13 cellular contexts compared by ENCODE assay signal in genomic region chrX:78329486-78329885, GRCh38. TPM values are rescaled to one million over a fixed set of nuclear protein-coding genes. Genes with fewer than 3 reads are reported as not detected.
DNase-seq lines count a peak whose midpoint lies in the region; ATAC-seq, FAIRE-seq and TF ChIP-seq lines count a peak whose summit lies in the region.
"Had no signal": no experiment of that assay in that cellular context is flagged by ENCODE, and none has a peak within 500 bp of the region (broad histone marks: within the 10 kb centered on the region; RNA-seq: fewer than 3 reads in every experiment).

No MANE protein-coding gene starts in this region.

- H2AFZ ChIP-seq in astrocyte (ENCODE audit: low read depth, low read length), result no peak overlapping the region

- no peaks in the 10 kb centered on the region for H3K4me1 ChIP-seq in astrocyte (ENCODE audit: insufficient read depth, low read length)
- H3K4me1 ChIP-seq: psoas muscle had no signal

- DNase-seq in T-helper 1 cell, result no peak
- peak; percentile 21 for DNase-seq in T-helper 22 cell (ENCODE audit: low read depth)
- DNase-seq in astrocyte (ENCODE audit: low read depth), result no peak
- peak; percentile 52 for DNase-seq in stimulated activated naive B cell treated with anti-CD40 and anti-IgM and Interleukin-4, amounts not matched to agents 10 μg/mL and 1 μg/mL and 100 μg/mL, for 72 hours
- DNase-seq in NCI-H2107 (lab: John Stamatoyannopoulos, UW), result no peak
- no peak for DNase-seq in activated gamma-delta T cell (lab: John Stamatoyannopoulos, UW)
- no peak for DNase-seq in T1000 (lab: John Stamatoyannopoulos, UW)
- DNase-seq: DMS153, NCI-H2081 treated with DMSO at 0.1 percent for 48 hours, psoas muscle had no signal

- no peaks in the 10 kb centered on the region for H3K9me3 ChIP-seq in astrocyte (ENCODE audit: insufficient read depth, low read depth, low read length)
- H3K9me3 ChIP-seq: psoas muscle, thoracic aorta had no signal

- H3K27ac ChIP-seq in astrocyte (ENCODE audit: low read depth, low read length), result no peak overlapping the region
- H3K27ac ChIP-seq: 22Rv1, psoas muscle, thoracic aorta had no signal

- no peak overlapping the region for H3K4me2 ChIP-seq in astrocyte (ENCODE audit: low read length)

- H3K36me3 Mint-ChIP-seq in T-helper 1 cell treated with Interleukin-12 subunit alpha and Interleukin-12 subunit beta and Interleukin-4 antibody, amounts not matched to agents 30 μg/mL and 1 μg/mL, for 36 hours (ENCODE audit: low read depth), result peaks cover 5% of the 10 kb centered on the region
- no peaks in the 10 kb centered on the region for H3K36me3 Mint-ChIP-seq in astrocyte (ENCODE audit: low read depth, unreplicated experiment)
- H3K36me3 Mint-ChIP-seq in stimulated activated naive B cell treated with anti-CD40 and anti-IgM and Interleukin-4, amounts not matched to agents 10 μg/mL and 1 μg/mL and 100 μg/mL, for 72 hours, result peaks cover 0 to 2% of the 10 kb centered on the region in 2 donors

- H3K79me2 ChIP-seq in astrocyte (ENCODE audit: insufficient read depth, low read length), result no peaks in the 10 kb centered on the region

- no peak overlapping the region for H3K9ac ChIP-seq in astrocyte (ENCODE audit: low read length)

- H3K9me3 Mint-ChIP-seq in T-helper 1 cell treated with Interleukin-12 subunit alpha and Interleukin-12 subunit beta and Interleukin-4 antibody, amounts not matched to agents 30 μg/mL and 1 μg/mL, for 36 hours, result no peaks in the 10 kb centered on the region
- H3K9me3 Mint-ChIP-seq in astrocyte (ENCODE audit: unreplicated experiment), result no peaks in the 10 kb centered on the region
- H3K9me3 Mint-ChIP-seq in stimulated activated naive B cell treated with anti-CD40 and anti-IgM and Interleukin-4, amounts not matched to agents 10 μg/mL and 1 μg/mL and 100 μg/mL, for 72 hours, result no peaks in the 10 kb centered on the region

- H4K20me1 ChIP-seq in astrocyte (ENCODE audit: insufficient read depth, low read length), result no peaks in the 10 kb centered on the region

- FAIRE-seq in astrocyte (lab: Jason Lieb, UNC), result peak; percentile 9

- peaks cover 56% of the 10 kb centered on the region for H3K4me1 Mint-ChIP-seq in T-helper 1 cell treated with Interleukin-12 subunit alpha and Interleukin-12 subunit beta and Interleukin-4 antibody, amounts not matched to agents 30 μg/mL and 1 μg/mL, for 36 hours (ENCODE audit: low read depth)
- no peaks in the 10 kb centered on the region for H3K4me1 Mint-ChIP-seq in astrocyte (ENCODE audit: low read depth, unreplicated experiment)
- peaks cover 36 to 56% of the 10 kb centered on the region in 2 donors for H3K4me1 Mint-ChIP-seq in stimulated activated naive B cell treated with anti-CD40 and anti-IgM and Interleukin-4, amounts not matched to agents 10 μg/mL and 1 μg/mL and 100 μg/mL, for 72 hours

- no peak overlapping the region for H3K4me3 ChIP-seq in astrocyte (ENCODE audit: insufficient read depth, low read depth, low read length)
- H3K4me3 ChIP-seq: psoas muscle, thoracic aorta had no signal

- peak overlapping the region; percentile 49 for H3K4me3 Mint-ChIP-seq in T-helper 1 cell treated with Interleukin-12 subunit alpha and Interleukin-12 subunit beta and Interleukin-4 antibody, amounts not matched to agents 30 μg/mL and 1 μg/mL, for 36 hours
- H3K4me3 Mint-ChIP-seq in astrocyte (ENCODE audit: unreplicated experiment), result no peak overlapping the region
- peak overlapping the region; percentile 77 to 85 for H3K4me3 Mint-ChIP-seq in stimulated activated naive B cell treated with anti-CD40 and anti-IgM and Interleukin-4, amounts not matched to agents 10 μg/mL and 1 μg/mL and 100 μg/mL, for 72 hours

- no peaks in the 10 kb centered on the region for H3K27me3 Mint-ChIP-seq in T-helper 1 cell treated with Interleukin-12 subunit alpha and Interleukin-12 subunit beta and Interleukin-4 antibody, amounts not matched to agents 30 μg/mL and 1 μg/mL, for 36 hours (ENCODE audit: low read depth)
- H3K27me3 Mint-ChIP-seq in astrocyte (ENCODE audit: low read depth, unreplicated experiment), result no peaks in the 10 kb centered on the region
- no peaks in the 10 kb centered on the region for H3K27me3 Mint-ChIP-seq in stimulated activated naive B cell treated with anti-CD40 and anti-IgM and Interleukin-4, amounts not matched to agents 10 μg/mL and 1 μg/mL and 100 μg/mL, for 72 hours

- no peaks in the 10 kb centered on the region for H3K36me3 ChIP-seq in astrocyte (ENCODE audit: insufficient read depth, low read length)
- H3K36me3 ChIP-seq: thoracic aorta had no signal

- TF ChIP-seq CTCF in astrocyte (IDR thresholded peaks at IDR 0.05; ENCODE audit: insufficient read depth, low read depth, low read length), result no peak

- peak overlapping the region; percentile 76 for H3K27ac Mint-ChIP-seq in T-helper 1 cell treated with Interleukin-12 subunit alpha and Interleukin-12 subunit beta and Interleukin-4 antibody, amounts not matched to agents 30 μg/mL and 1 μg/mL, for 36 hours
- no peak overlapping the region for H3K27ac Mint-ChIP-seq in astrocyte (ENCODE audit: unreplicated experiment)
- H3K27ac Mint-ChIP-seq in stimulated activated naive B cell treated with anti-CD40 and anti-IgM and Interleukin-4, amounts not matched to agents 10 μg/mL and 1 μg/mL and 100 μg/mL, for 72 hours, result peak overlapping the region; percentile 84

- peak; percentile 54 to 57 for ATAC-seq in stimulated activated naive B cell treated with anti-CD40 and anti-IgM and Interleukin-4, amounts not matched to agents 10 μg/mL and 1 μg/mL and 100 μg/mL, for 72 hours (replicated peaks)
- ATAC-seq: psoas muscle had no signal

- no peaks in the 10 kb centered on the region for H3K27me3 ChIP-seq in astrocyte (ENCODE audit: insufficient read depth, low read length)

RNA-seq across cellular contexts. Expression of gene CYSLTR1, which starts 2.1 kb away (rescaled TPM):
- total RNA-seq in astrocyte, result not detected in 2 replicates

Comparison
In these comparisons a context has a peak if more than half of its experiments do, and no peak if none do; other contexts are left out.
1. DNase-seq: peak in T-helper 22 cell (single experiment) and stimulated activated naive B cell treated with anti-CD40 and anti-IgM and Interleukin-4, amounts not matched to agents 10 μg/mL and 1 μg/mL and 100 μg/mL, for 72 hours (single experiment); none in T-helper 1 cell (0 of 5), astrocyte (single experiment), NCI-H2107 (single experiment), activated gamma-delta T cell (single experiment) and T1000 (single experiment).